Comparison of ENCODE assay signal across 13 cellular contexts in genomic region chr4:140556372-140557085, GRCh38. TPM values are rescaled to one million over a fixed set of nuclear protein-coding genes. Genes with fewer than 3 reads are reported as not detected.
DNase-seq lines count a peak whose midpoint lies in the region; ATAC-seq, FAIRE-seq and TF ChIP-seq lines count a peak whose summit lies in the region.
"Had no signal": no experiment of that assay in that cellular context is flagged by ENCODE, and none has a peak within 500 bp of the region (broad histone marks: within the 10 kb centered on the region; RNA-seq: fewer than 3 reads in every experiment).

No MANE protein-coding gene starts in this region.

- ATAC-seq in HG02943 (IDR thresholded peaks at IDR 0.05; ENCODE audit: low read depth, unreplicated experiment) (peak; percentile 99), T-helper 17 cell (peak; percentile 99)

- H3K27ac Mint-ChIP-seq in T-helper 17 cell, result no peak overlapping the region

- POLR2A ChIA-PET in GM10248 (lab: Yijun Ruan, JAX), result no interaction called here

- peak; percentile 84 for FAIRE-seq in GM19239 (lab: Jason Lieb, UNC)
- no peak for FAIRE-seq in RCC 7860 (lab: Jason Lieb, UNC)

- peaks cover 7% of the 10 kb centered on the region for H3K27me3 Mint-ChIP-seq in T-helper 17 cell

- H3K4me3 Mint-ChIP-seq in T-helper 17 cell, result no peak overlapping the region

- DNase-seq in GM10248 (ENCODE audit: extremely low spot score), result peak; percentile 56
- peak; percentile 21 for DNase-seq in GM19239 (ENCODE audit: insufficient read length, low spot score)
- no peak for DNase-seq in T-helper 17 cell
- no peak for DNase-seq in RCC 7860 (ENCODE audit: low spot score)
- no peak for DNase-seq in amygdala (lab: John Stamatoyannopoulos, UW)
- DNase-seq in NCI-H2171 treated with DMSO at 0.1 percent for 48 hours (lab: John Stamatoyannopoulos, UW), result no peak
- DNase-seq in NCI-H187 (lab: John Stamatoyannopoulos, UW), result no peak
- DNase-seq: hippocampal formation, IMR-90 had no signal

- H3K36me3 Mint-ChIP-seq in T-helper 17 cell (ENCODE audit: low read depth), result peaks cover 2% of the 10 kb centered on the region

- H3K9me3 ChIP-seq in T-helper 17 cell (ENCODE audit: control insufficient read depth, low read length, poor library complexity, severe bottlenecking), result no peaks in the 10 kb centered on the region
- H3K9me3 ChIP-seq: SJSA1 had no signal

- CTCF ChIA-PET in GM10248 (lab: Yijun Ruan, JAX), result interaction anchor here (0.7 to 1.3 kb wide), 2 partner anchors 9 to 32 kb away, joined by 3 read pairs; partner anchors contain the start of gene ELMOD2

- TF ChIP-seq CTCF in GM10248 (IDR thresholded peaks at IDR 0.05; ENCODE audit: control extremely low read depth, extremely low read depth, low read depth, missing control alignments), result no peak

- H3K4me1 Mint-ChIP-seq in T-helper 17 cell, result peaks cover 16% of the 10 kb centered on the region

RNA-seq across cellular contexts. Expression of gene UCP1, which starts 12.2 kb away (rescaled TPM):
- not detected for total RNA-seq in T-helper 17 cell
- total RNA-seq: IMR-90, SJSA1, subcutaneous adipose tissue had no signal

RNA-seq across cellular contexts. Expression of gene ELMOD2, which starts 32.6 kb away (rescaled TPM):
- 10 to 100 TPM; 11.6 to 12.9 TPM for total RNA-seq in T-helper 17 cell

RNA-seq across cellular contexts. Expression of gene MGAT4D, which starts 58.4 kb away (rescaled TPM):
- total RNA-seq in T-helper 17 cell, result not detected
- total RNA-seq: astrocyte, IMR-90, SJSA1, subcutaneous adipose tissue had no signal

Comparison
In these comparisons a context has a peak if more than half of its experiments do, and no peak if none do; other contexts are left out.
1. DNase-seq: peak in GM10248 (single experiment) and GM19239 (single experiment); none in T-helper 17 cell (0 of 3), RCC 7860 (single experiment), amygdala (0 of 56), NCI-H2171 treated with DMSO at 0.1 percent for 48 hours (single experiment) and NCI-H187 (0 of 2).